Comparison of ENCODE assay signal across 7 cellular contexts in genomic region chr18:12140866-12141265, GRCh38. TPM values are rescaled to one million over a fixed set of nuclear protein-coding genes. Genes with fewer than 3 reads are reported as not detected.
"Had no signal": no experiment of that assay in that cellular context is flagged by ENCODE, and none has a peak within 500 bp of the region (broad histone marks: within the 10 kb centered on the region; RNA-seq: fewer than 3 reads in every experiment).

No MANE protein-coding gene starts in this region.

RNA-seq across cellular contexts. Expression of gene ANKRD62, which starts 47.2 kb away (rescaled TPM):
- total RNA-seq: GM23248, GM23338, H1, H4, H7, H9, HFFc6 had no signal
- polyA plus RNA-seq: GM23248, GM23338, H1 had no signal
